Comparison of ENCODE assay signal across 21 cellular contexts in the genomic region with DNA sequence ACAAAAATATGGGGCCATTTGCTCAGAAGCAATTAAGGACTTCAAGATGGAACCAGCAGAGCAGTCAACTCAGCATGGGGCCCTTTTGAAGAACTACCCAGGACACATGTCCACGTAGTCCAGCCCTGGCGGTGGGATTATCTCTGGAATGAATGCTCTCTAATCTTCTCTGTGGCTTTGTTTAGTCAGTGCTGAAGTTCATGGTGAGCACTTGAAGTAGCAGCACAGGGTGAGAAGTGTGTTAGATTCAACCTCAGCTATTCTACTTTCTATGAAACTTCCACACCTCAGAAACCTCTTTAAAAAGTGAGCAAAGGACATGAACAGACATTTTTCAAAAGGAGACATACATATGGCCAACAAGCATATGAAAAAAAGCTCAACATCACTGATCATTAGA.
DNase-seq lines count a peak whose midpoint lies in the region; ATAC-seq and TF ChIP-seq lines count a peak whose summit lies in the region.
"Had no signal": no experiment of that assay in that cellular context is flagged by ENCODE, and none has a peak within 500 bp of the region (broad histone marks: within the 10 kb centered on the region; RNA-seq: fewer than 3 reads in every experiment).

No MANE protein-coding gene starts in this region.

- no peaks in the 10 kb centered on the region for H4K20me1 ChIP-seq in MM.1S (ENCODE audit: insufficient read depth, low read length)

- H3K36me3 ChIP-seq in right atrium auricular region = no peaks in the 10 kb centered on the region
- H3K36me3 ChIP-seq in MM.1S (replicated peaks; ENCODE audit: insufficient read depth, low read length) = no peaks in the 10 kb centered on the region
- H3K36me3 ChIP-seq: Peyer's patch had no signal

- H3K27me3 ChIP-seq in right atrium auricular region = no peaks in the 10 kb centered on the region
- H3K27me3 ChIP-seq in MM.1S (replicated peaks; ENCODE audit: insufficient read depth, low read length) = no peaks in the 10 kb centered on the region
- H3K27me3 ChIP-seq: Peyer's patch had no signal

- H3K27ac ChIP-seq in right atrium auricular region = no peak overlapping the region
- peak overlapping the region; percentile 54; the same call in 1 of the 2 replicates for H3K27ac ChIP-seq in MM.1S (ENCODE audit: low read length)
- H3K27ac ChIP-seq in substantia nigra (ENCODE audit: low read depth, low read length, poor library complexity, severe bottlenecking) = no peak overlapping the region
- H3K27ac ChIP-seq: Peyer's patch had no signal

- H3K4me3 ChIP-seq in right atrium auricular region = no peak overlapping the region
- H3K4me3 ChIP-seq in MM.1S (ENCODE audit: low read length) = peak overlapping the region; percentile 24
- H3K4me3 ChIP-seq: Peyer's patch had no signal

- H3K9me2 ChIP-seq in MM.1S (replicated peaks; ENCODE audit: insufficient read depth, low read length) = no peaks in the 10 kb centered on the region

- ATAC-seq in Right ventricle myocardium inferior (peak; percentile 24), HG02610 (IDR thresholded peaks at IDR 0.05; ENCODE audit: unreplicated experiment) (peak; percentile 62), HG02623 (IDR thresholded peaks at IDR 0.05; ENCODE audit: unreplicated experiment) (no peak)
- ATAC-seq: HCT116 had no signal

- H3K4me2 ChIP-seq in MM.1S (ENCODE audit: low read depth, low read length) = peak overlapping the region; percentile 50; the same call in 1 of the 2 replicates

- DNase-seq in Right ventricle myocardium inferior (ENCODE audit: missing footprints) = no peak
- no peak for DNase-seq in right atrium auricular region (ENCODE audit: low spot score)
- peak; percentile 70 for DNase-seq in MM.1S
- DNase-seq in iris pigment epithelial cell (ENCODE audit: low read depth) = peak; percentile 41
- DNase-seq in NCI-H1092 treated with DMSO at 0.1 percent for 48 hours (lab: John Stamatoyannopoulos, UW) = no peak
- no peak for DNase-seq in substantia nigra (lab: John Stamatoyannopoulos, UW)
- DNase-seq: 8988T, DND-41, GOT3, IMR-90, Karpas-422, NCI-H1048, NCI-H146, NCI-H2029 treated with DMSO at 0.1 percent for 48 hours, NCI-H2171, NCI-H526, Peyer's patch, SW 1271 had no signal

- no peaks in the 10 kb centered on the region for H3K79me2 ChIP-seq in MM.1S (ENCODE audit: low read length)

- TF ChIP-seq CTCF in right atrium auricular region (IDR thresholded peaks at IDR 0.05) = no peak
- no peak for TF ChIP-seq CTCF in MM.1S (IDR thresholded peaks at IDR 0.05; ENCODE audit: low read length)

- H3K4me1 ChIP-seq in right atrium auricular region (peaks cover 0 to 11% of the 10 kb centered on the region in 2 donors), MM.1S (ENCODE audit: low read length) (peaks cover 10% of the 10 kb centered on the region)
- H3K4me1 ChIP-seq: Peyer's patch had no signal

- H3F3A ChIP-seq in MM.1S (ENCODE audit: insufficient read depth, low read length) = peaks cover 11% of the 10 kb centered on the region

- peak overlapping the region; percentile 47; the same call in 1 of the 2 replicates for H2AFZ ChIP-seq in MM.1S (ENCODE audit: low read length)

- H3K9me3 ChIP-seq in right atrium auricular region (no peaks in the 10 kb centered on the region), MM.1S (replicated peaks; ENCODE audit: insufficient read depth, low read length) (no peaks in the 10 kb centered on the region)
- H3K9me3 ChIP-seq: Peyer's patch had no signal

- H3K9ac ChIP-seq in MM.1S (ENCODE audit: low read length) = no peak overlapping the region

- intact Hi-C loops in Right ventricle myocardium inferior (cut with DNase I) = no loop called here

Comparison
In these comparisons a context has a peak if more than half of its experiments do, and no peak if none do; other contexts are left out.
1. DNase-seq: peak in MM.1S (single experiment) and iris pigment epithelial cell (single experiment); none in Right ventricle myocardium inferior (single experiment), right atrium auricular region (single experiment), NCI-H1092 treated with DMSO at 0.1 percent for 48 hours (single experiment) and substantia nigra (0 of 49).